Comparison of ENCODE assay signal across 8 cellular contexts in the genomic region with DNA sequence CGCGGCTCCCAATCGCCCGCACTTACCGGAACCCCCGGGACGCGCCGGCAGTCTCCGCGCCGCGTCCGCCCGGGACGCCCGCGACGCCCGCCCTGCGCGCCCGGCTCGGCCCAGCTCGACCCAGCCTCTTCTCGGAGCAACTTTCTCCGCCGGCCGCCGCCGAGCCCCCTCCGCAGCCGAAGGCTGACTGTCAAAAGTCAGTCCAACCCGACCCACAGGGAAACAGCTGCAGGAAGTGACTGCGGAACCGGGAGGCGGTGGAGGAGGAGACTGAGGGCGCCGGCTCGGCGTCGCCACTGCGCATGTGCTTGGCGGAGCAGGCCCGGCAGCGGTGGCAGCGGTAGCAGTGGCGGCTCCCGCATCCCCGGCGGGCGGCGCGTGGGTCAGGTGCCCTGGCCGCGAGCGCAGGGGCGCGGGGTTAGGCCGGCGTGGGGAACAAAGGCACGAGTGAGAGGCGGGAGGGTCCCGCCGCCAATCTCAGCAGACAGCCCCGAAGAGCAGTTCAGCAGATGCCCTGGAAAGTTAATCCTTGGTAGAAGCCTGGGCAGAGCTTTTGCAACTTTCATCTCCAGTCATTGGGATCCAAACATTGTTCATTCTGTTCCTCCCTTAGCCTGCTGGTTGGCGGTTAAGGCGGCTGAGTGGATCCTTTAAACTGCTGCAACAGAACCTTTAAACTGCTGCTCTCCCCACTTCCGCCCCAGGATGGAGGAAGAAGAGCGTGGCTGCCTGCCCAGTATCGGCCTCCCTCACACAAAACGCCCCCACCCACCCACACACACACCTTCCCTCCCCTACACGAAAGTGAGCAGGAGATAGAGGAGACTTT.
DNase-seq lines count a peak whose midpoint lies in the region; ATAC-seq and TF ChIP-seq lines count a peak whose summit lies in the region.

A gene with protein sequence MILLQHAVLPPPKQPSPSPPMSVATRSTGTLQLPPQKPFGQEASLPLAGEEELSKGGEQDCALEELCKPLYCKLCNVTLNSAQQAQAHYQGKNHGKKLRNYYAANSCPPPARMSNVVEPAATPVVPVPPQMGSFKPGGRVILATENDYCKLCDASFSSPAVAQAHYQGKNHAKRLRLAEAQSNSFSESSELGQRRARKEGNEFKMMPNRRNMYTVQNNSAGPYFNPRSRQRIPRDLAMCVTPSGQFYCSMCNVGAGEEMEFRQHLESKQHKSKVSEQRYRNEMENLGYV (minus strand): TSS at position 241 of the 829 bp plus-strand sequence. CDS start 4,057 bp downstream, outside the sequence.

- peaks cover 35% of the 10 kb centered on the region for H3K4me1 Mint-ChIP-seq in nephron
- H3K4me1 Mint-ChIP-seq in stimulated activated naive CD8-positive, alpha-beta T cell treated with anti-CD3 and anti-CD28 coated beads, Interleukin-15, Interleukin-2, amounts not matched to agents 100 ng/mL and 50 ng/mL, for 24 hours (ENCODE audit: low read depth): peaks cover 37% of the 10 kb centered on the region

- H3K4me3 Mint-ChIP-seq in nephron: peak within 1 kb of the TSS; percentile 93 to 99 (median 99)
- peak within 1 kb of the TSS; percentile 99 for H3K4me3 Mint-ChIP-seq in stimulated activated naive CD8-positive, alpha-beta T cell treated with anti-CD3 and anti-CD28 coated beads, Interleukin-15, Interleukin-2, amounts not matched to agents 100 ng/mL and 50 ng/mL, for 24 hours

- H3K9me3 Mint-ChIP-seq in nephron: no peaks in the 10 kb centered on the region
- H3K9me3 Mint-ChIP-seq in stimulated activated naive CD8-positive, alpha-beta T cell treated with anti-CD3 and anti-CD28 coated beads, Interleukin-15, Interleukin-2, amounts not matched to agents 100 ng/mL and 50 ng/mL, for 24 hours: no peaks in the 10 kb centered on the region

- TF ChIP-seq CTCF in nephron (IDR thresholded peaks at IDR 0.05; ENCODE audit: unreplicated experiment in 3 of 3): no peak

- H3K27ac Mint-ChIP-seq in nephron: peak within 1 kb of the TSS; percentile 68 to 97 (median 85)
- H3K27ac Mint-ChIP-seq in stimulated activated naive CD8-positive, alpha-beta T cell treated with anti-CD3 and anti-CD28 coated beads, Interleukin-15, Interleukin-2, amounts not matched to agents 100 ng/mL and 50 ng/mL, for 24 hours: peak within 1 kb of the TSS; percentile 92

- peak; percentile 65 for DNase-seq in DMS79 treated with DMSO at 0.1 percent for 48 hours (lab: John Stamatoyannopoulos, UW)
- DNase-seq in RKO (ENCODE audit: low spot score): peak; percentile 87
- peak; percentile 56 to 79 for DNase-seq in activated T-helper 1 cell treated with anti-CD3 and anti-CD28 coated beads, Interleukin-2, amount 50 U/mL, for 16 hours (ENCODE audit: low read depth in 1 of 2, low spot score in 1 of 2)
- peak; percentile 78 for DNase-seq in fibroblast of peridontal ligament (ENCODE audit: extremely low read depth)

- peaks cover 8% of the 10 kb centered on the region for H3K36me3 Mint-ChIP-seq in nephron (ENCODE audit: low read depth)
- peaks cover 13% of the 10 kb centered on the region for H3K36me3 Mint-ChIP-seq in stimulated activated naive CD8-positive, alpha-beta T cell treated with anti-CD3 and anti-CD28 coated beads, Interleukin-15, Interleukin-2, amounts not matched to agents 100 ng/mL and 50 ng/mL, for 24 hours (ENCODE audit: low read depth)

- no peaks in the 10 kb centered on the region for H3K9me3 ChIP-seq in KOPT-K1 (ENCODE audit: insufficient read depth, low read length, poor library complexity, severe bottlenecking)

- H3K36me3 ChIP-seq in KOPT-K1 (ENCODE audit: insufficient read depth, low read length): peaks cover 13% of the 10 kb centered on the region

- ATAC-seq in GM21786 (IDR thresholded peaks at IDR 0.05; ENCODE audit: unreplicated experiment): peak; percentile 63

- H3K27ac ChIP-seq in KOPT-K1 (ENCODE audit: low read depth, low read length, poor library complexity, severe bottlenecking): peak within 1 kb of the TSS; percentile 96

- no peaks in the 10 kb centered on the region for H3K27me3 Mint-ChIP-seq in nephron (ENCODE audit: low read depth)
- no peaks in the 10 kb centered on the region for H3K27me3 Mint-ChIP-seq in stimulated activated naive CD8-positive, alpha-beta T cell treated with anti-CD3 and anti-CD28 coated beads, Interleukin-15, Interleukin-2, amounts not matched to agents 100 ng/mL and 50 ng/mL, for 24 hours

Comparison
In these comparisons a context has a peak if more than half of its experiments do, and no peak if none do; other contexts are left out.
1. Peak in every context shown above with its lines: DNase-seq, ATAC-seq and H3K27ac ChIP-seq.